Comparison of ENCODE assay signal across 11 cellular contexts in the genomic region with DNA sequence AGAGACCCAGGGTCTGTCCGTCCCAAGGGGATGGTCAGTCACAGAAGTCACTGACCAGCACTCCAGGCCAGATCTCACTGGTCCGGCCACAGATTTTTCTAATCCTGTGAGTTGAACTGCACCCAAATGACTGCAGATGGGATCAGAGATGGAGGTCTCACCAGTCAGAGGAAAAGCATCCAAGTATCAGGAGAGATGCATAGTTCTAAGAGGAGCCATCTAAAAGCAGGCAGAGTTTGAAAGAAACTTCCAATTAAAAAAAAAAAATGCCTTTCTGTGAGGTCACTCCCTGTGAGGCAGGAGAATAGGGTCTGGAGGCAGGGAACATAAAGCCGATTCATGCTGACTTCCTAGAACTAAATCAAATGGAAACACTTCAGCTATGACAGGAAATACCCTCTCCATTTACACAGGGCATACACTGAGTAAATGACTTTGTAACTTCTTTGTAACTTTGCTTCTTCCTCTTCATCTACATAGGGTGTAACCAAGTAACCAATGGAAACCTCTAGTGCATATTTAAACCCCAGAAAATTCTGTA.
DNase-seq lines count a peak whose midpoint lies in the region; ATAC-seq and TF ChIP-seq lines count a peak whose summit lies in the region.
"Had no signal": no experiment of that assay in that cellular context is flagged by ENCODE, and none has a peak within 500 bp of the region (broad histone marks: within the 10 kb centered on the region; RNA-seq: fewer than 3 reads in every experiment).

No MANE protein-coding gene starts in this region.

- H2BK12ac ChIP-seq in H9 (ENCODE audit: insufficient read length, low read depth, low read length), result no peak overlapping the region

- no peak overlapping the region for H2BK5ac ChIP-seq in H9 (ENCODE audit: insufficient read length, low read length)

- H4K8ac ChIP-seq in H9 (replicated peaks; ENCODE audit: insufficient read length, low read depth, low read length), result no peak overlapping the region

- H3K4me1 ChIP-seq in H9 (ENCODE audit: insufficient read depth, low read length) (peaks cover 4% of the 10 kb centered on the region; the same call in 1 of the 2 replicates), adrenal gland (replicated peaks in 1 of 2) (peaks cover 45 to 47% of the 10 kb centered on the region in 2 donors), hepatocyte (ENCODE audit: insufficient read depth) (peaks cover 42% of the 10 kb centered on the region)

- H3K79me1 ChIP-seq in H9 (ENCODE audit: insufficient read depth, low read depth, low read length, poor library complexity, severe bottlenecking), result no peaks in the 10 kb centered on the region

- H4K91ac ChIP-seq in H9 (ENCODE audit: insufficient read length, low read depth, low read length), result no peak overlapping the region

- WGBS in H9 (ENCODE audit: extremely low coverage, insufficient read length, low lambda C conversion rate), result no CpG with 5 or more reads among the region's 3 CpGs
- 49 to 62% (median 57%) methylated on average over 3 of the region's 3 CpGs for WGBS in adrenal gland, 4 donors
- 82% methylated on average over 3 of the region's 3 CpGs for WGBS in hepatocyte (ENCODE audit: low lambda C conversion rate, missing lambda C conversion rate)

- no peak overlapping the region for H3K4me3 ChIP-seq in adrenal gland
- no peak overlapping the region for H3K4me3 ChIP-seq in hepatocyte
- H3K4me3 ChIP-seq: stomach had no signal

- peaks cover 0 to 41% (median 24%) of the 10 kb centered on the region in 3 experiments; a peak in 5 of 7 replicates for H3K36me3 Mint-ChIP-seq in H9 (ENCODE audit: insufficient read depth in 1 of 3, low read depth in 3 of 3)
- no peaks in the 10 kb centered on the region for H3K36me3 Mint-ChIP-seq in activated T-helper 2 cell treated with anti-CD3 and anti-CD28 coated beads, Interferon-gamma antibody, Interleukin-2, Interleukin-4, amounts not matched to agents 10 μg/mL and 5 μg/mL and 100 μg/mL, durations not matched to agents 14 hours and 24 hours and 36 hours (ENCODE audit: low read depth)
- H3K36me3 Mint-ChIP-seq: activated naive CD4-positive, alpha-beta T cell treated with anti-CD3 and anti-CD28 coated beads, Interleukin-2, amount 10 ng/mL, durations not matched to agents 7 days and 5 days; CD4-positive, CD25-positive, alpha-beta regulatory T cell had no signal

- no peaks in the 10 kb centered on the region for H3K79me2 ChIP-seq in H9 (ENCODE audit: insufficient read depth, low read length)
- peaks cover 7% of the 10 kb centered on the region for H3K79me2 ChIP-seq in hepatocyte

- H2BK120ac ChIP-seq in H9 (ENCODE audit: low read depth, low read length, poor library complexity, severe bottlenecking), result no peak overlapping the region

- H3K27ac Mint-ChIP-seq in H9, result peak overlapping the region; percentile 9 to 87 (median 29); a peak in 4 of 7 replicates
- no peak overlapping the region for H3K27ac Mint-ChIP-seq in stimulated activated naive CD8-positive, alpha-beta T cell treated with anti-CD3 and anti-CD28 coated beads, Interleukin-15, amount 100 ng/mL, for 72 hours
- H3K27ac Mint-ChIP-seq in activated T-helper 2 cell treated with anti-CD3 and anti-CD28 coated beads, Interferon-gamma antibody, Interleukin-2, Interleukin-4, amounts not matched to agents 10 μg/mL and 5 μg/mL and 100 μg/mL, durations not matched to agents 14 hours and 24 hours and 36 hours, result no peak overlapping the region
- H3K27ac Mint-ChIP-seq: activated naive CD4-positive, alpha-beta T cell treated with anti-CD3 and anti-CD28 coated beads, Interleukin-2, amount 10 ng/mL, durations not matched to agents 7 days and 5 days; CD4-positive, CD25-positive, alpha-beta regulatory T cell had no signal

- no peaks in the 10 kb centered on the region for H3K9me3 ChIP-seq in H9 (ENCODE audit: control insufficient read depth, low read depth, low read length)
- H3K9me3 ChIP-seq in adrenal gland (replicated peaks in 1 of 3), result no peaks in the 10 kb centered on the region
- no peaks in the 10 kb centered on the region for H3K9me3 ChIP-seq in hepatocyte (ENCODE audit: low read depth)
- H3K9me3 ChIP-seq: stomach had no signal

- H3K9me2 ChIP-seq in hepatocyte (replicated peaks; ENCODE audit: insufficient read depth), result no peaks in the 10 kb centered on the region

- no peak overlapping the region for H3K4ac ChIP-seq in H9 (ENCODE audit: low read depth, low read length)

- H3K9me3 Mint-ChIP-seq in H9, result peaks cover 0 to 2% of the 10 kb centered on the region in 2 experiments; a peak in 2 of 5 replicates
- H3K9me3 Mint-ChIP-seq in stimulated activated naive CD8-positive, alpha-beta T cell treated with anti-CD3 and anti-CD28 coated beads, Interleukin-15, amount 100 ng/mL, for 72 hours, result no peaks in the 10 kb centered on the region
- no peaks in the 10 kb centered on the region for H3K9me3 Mint-ChIP-seq in activated T-helper 2 cell treated with anti-CD3 and anti-CD28 coated beads, Interferon-gamma antibody, Interleukin-2, Interleukin-4, amounts not matched to agents 10 μg/mL and 5 μg/mL and 100 μg/mL, durations not matched to agents 14 hours and 24 hours and 36 hours
- H3K9me3 Mint-ChIP-seq: activated naive CD4-positive, alpha-beta T cell treated with anti-CD3 and anti-CD28 coated beads, Interleukin-2, amount 10 ng/mL, durations not matched to agents 7 days and 5 days had no signal

- H3K14ac ChIP-seq in H9 (ENCODE audit: insufficient read depth, low read length), result no peak overlapping the region

- H3K18ac ChIP-seq in H9 (ENCODE audit: insufficient read length, low read depth, low read length), result no peak overlapping the region

- ATAC-seq in stimulated activated naive CD8-positive, alpha-beta T cell treated with anti-CD3 and anti-CD28 coated beads, Interleukin-15, amount 100 ng/mL, for 72 hours, result no peak
- ATAC-seq in GM21423 (IDR thresholded peaks at IDR 0.05; ENCODE audit: unreplicated experiment), result no peak

- TF ChIP-seq CTCF in H9 (conservative IDR thresholded peaks at IDR 0.05) (no peak), adrenal gland (IDR thresholded peaks at IDR 0.05) (no peak), hepatocyte (IDR thresholded peaks at IDR 0.05; ENCODE audit: poor library complexity) (no peak)

- H3K4me2 ChIP-seq in H9 (ENCODE audit: insufficient read depth, insufficient read length, low read length), result peak overlapping the region; percentile 71
- peak overlapping the region; percentile 72 for H3K4me2 ChIP-seq in hepatocyte

- no peaks in the 10 kb centered on the region for H3K36me3 ChIP-seq in adrenal gland (replicated peaks in 1 of 2)
- H3K36me3 ChIP-seq in hepatocyte (replicated peaks; ENCODE audit: insufficient read depth, low read depth), result no peaks in the 10 kb centered on the region
- H3K36me3 ChIP-seq: stomach had no signal

- H2BK20ac ChIP-seq in H9 (ENCODE audit: low read depth, low read length, poor library complexity, severe bottlenecking), result peak overlapping the region; percentile 45

- H4K5ac ChIP-seq in H9 (ENCODE audit: insufficient read length, low read depth, low read length), result no peak overlapping the region

- peak overlapping the region; percentile 82 to 87; a peak in 4 of 5 replicates for H3K4me3 Mint-ChIP-seq in H9
- no peak overlapping the region for H3K4me3 Mint-ChIP-seq in stimulated activated naive CD8-positive, alpha-beta T cell treated with anti-CD3 and anti-CD28 coated beads, Interleukin-15, amount 100 ng/mL, for 72 hours
- no peak overlapping the region for H3K4me3 Mint-ChIP-seq in activated T-helper 2 cell treated with anti-CD3 and anti-CD28 coated beads, Interferon-gamma antibody, Interleukin-2, Interleukin-4, amounts not matched to agents 10 μg/mL and 5 μg/mL and 100 μg/mL, durations not matched to agents 14 hours and 24 hours and 36 hours (ENCODE audit: low read depth)
- H3K4me3 Mint-ChIP-seq: activated naive CD4-positive, alpha-beta T cell treated with anti-CD3 and anti-CD28 coated beads, Interleukin-2, amount 10 ng/mL, durations not matched to agents 7 days and 5 days; CD4-positive, CD25-positive, alpha-beta regulatory T cell had no signal

- no peak overlapping the region for H3K27ac ChIP-seq in H9 (ENCODE audit: insufficient read length, low read depth, low read length)
- H3K27ac ChIP-seq in adrenal gland, result peak overlapping the region in 4 of 5 donors; percentile 63 to 87 (median 80)
- peak overlapping the region; percentile 63 for H3K27ac ChIP-seq in hepatocyte

- H3K4me1 Mint-ChIP-seq in H9, result peaks cover 38 to 47% of the 10 kb centered on the region in 2 experiments
- H3K4me1 Mint-ChIP-seq in stimulated activated naive CD8-positive, alpha-beta T cell treated with anti-CD3 and anti-CD28 coated beads, Interleukin-15, amount 100 ng/mL, for 72 hours, result no peaks in the 10 kb centered on the region
- no peaks in the 10 kb centered on the region for H3K4me1 Mint-ChIP-seq in activated T-helper 2 cell treated with anti-CD3 and anti-CD28 coated beads, Interferon-gamma antibody, Interleukin-2, Interleukin-4, amounts not matched to agents 10 μg/mL and 5 μg/mL and 100 μg/mL, durations not matched to agents 14 hours and 24 hours and 36 hours (ENCODE audit: low read depth)
- H3K4me1 Mint-ChIP-seq: activated naive CD4-positive, alpha-beta T cell treated with anti-CD3 and anti-CD28 coated beads, Interleukin-2, amount 10 ng/mL, durations not matched to agents 7 days and 5 days; CD4-positive, CD25-positive, alpha-beta regulatory T cell had no signal

- DNase-seq in A172 (ENCODE audit: low spot score) (peak; percentile 86), H9 (no peak), adrenal gland (no peak), hepatocyte (ENCODE audit: low spot score) (no peak), erythroblast (lab: John Stamatoyannopoulos, UW) (no peak)
- DNase-seq in stimulated activated naive CD8-positive, alpha-beta T cell treated with anti-CD3 and anti-CD28 coated beads, Interleukin-15, amount 100 ng/mL, for 72 hours, result no peak
- DNase-seq in activated T-helper 2 cell treated with anti-CD3 and anti-CD28 coated beads, Interferon-gamma antibody, Interleukin-2, Interleukin-4, amounts not matched to agents 10 μg/mL and 5 μg/mL and 100 μg/mL, durations not matched to agents 14 hours and 24 hours and 36 hours (ENCODE audit: low spot score), result no peak
- DNase-seq: activated naive CD4-positive, alpha-beta T cell treated with anti-CD3 and anti-CD28 coated beads, Interleukin-2, amount 10 ng/mL, durations not matched to agents 7 days and 5 days; CD4-positive, CD25-positive, alpha-beta regulatory T cell; stomach had no signal

- no peaks in the 10 kb centered on the region; the same call in 1 of the 2 replicates for H3K27me3 Mint-ChIP-seq in H9 (ENCODE audit: low read depth)
- H3K27me3 Mint-ChIP-seq in stimulated activated naive CD8-positive, alpha-beta T cell treated with anti-CD3 and anti-CD28 coated beads, Interleukin-15, amount 100 ng/mL, for 72 hours, result no peaks in the 10 kb centered on the region
- no peaks in the 10 kb centered on the region for H3K27me3 Mint-ChIP-seq in activated T-helper 2 cell treated with anti-CD3 and anti-CD28 coated beads, Interferon-gamma antibody, Interleukin-2, Interleukin-4, amounts not matched to agents 10 μg/mL and 5 μg/mL and 100 μg/mL, durations not matched to agents 14 hours and 24 hours and 36 hours (ENCODE audit: low read depth)
- H3K27me3 Mint-ChIP-seq: activated naive CD4-positive, alpha-beta T cell treated with anti-CD3 and anti-CD28 coated beads, Interleukin-2, amount 10 ng/mL, durations not matched to agents 7 days and 5 days; CD4-positive, CD25-positive, alpha-beta regulatory T cell had no signal

- H2AFZ ChIP-seq in H9 (ENCODE audit: low read length), result no peak overlapping the region
- no peak overlapping the region for H2AFZ ChIP-seq in hepatocyte

- H3K23me2 ChIP-seq in H9 (ENCODE audit: insufficient read length, low read depth, low read length, poor library complexity, severe bottlenecking), result no peaks in the 10 kb centered on the region

- intact Hi-C loops in adrenal gland (cut with DNase I), result no loop called here
- intact Hi-C loops in activated T-helper 2 cell treated with anti-CD3 and anti-CD28 coated beads, Interferon-gamma antibody, Interleukin-2, Interleukin-4, amounts not matched to agents 10 μg/mL and 5 μg/mL and 100 μg/mL, durations not matched to agents 14 hours and 24 hours and 36 hours (cut with micrococcal nuclease), result no loop called here

- no peak for TF ChIP-seq POLR2A in adrenal gland (IDR thresholded peaks at IDR 0.05)
- TF ChIP-seq POLR2A in erythroblast (IDR thresholded peaks at IDR 0.05; ENCODE audit: low read length), result no peak

- no peak overlapping the region for H3K23ac ChIP-seq in H9 (ENCODE audit: insufficient read length, low read depth, low read length)

- no peak overlapping the region for H2AK5ac ChIP-seq in H9 (ENCODE audit: insufficient read length, low read length)

- no peaks in the 10 kb centered on the region for H3K27me3 ChIP-seq in H9 (ENCODE audit: insufficient read depth, low read length)
- H3K27me3 ChIP-seq in adrenal gland, result no peaks in the 10 kb centered on the region
- H3K27me3 ChIP-seq in hepatocyte, result no peaks in the 10 kb centered on the region
- H3K27me3 ChIP-seq: stomach had no signal

- H3K9ac ChIP-seq in H9 (ENCODE audit: extremely low read depth, insufficient read length, low read length), result no peak overlapping the region

- H4K20me1 ChIP-seq in H9 (ENCODE audit: control insufficient read depth, insufficient read depth, insufficient read length) (no peaks in the 10 kb centered on the region), hepatocyte (ENCODE audit: insufficient read depth, poor library complexity, severe bottlenecking) (no peaks in the 10 kb centered on the region)

- H2BK15ac ChIP-seq in H9 (ENCODE audit: low read depth, low read length), result no peak overlapping the region

- H3T11ph ChIP-seq in H9 (ENCODE audit: low read length), result no peak overlapping the region

- no peak overlapping the region for H3K56ac ChIP-seq in H9 (ENCODE audit: insufficient read length, low read depth, low read length)

Comparison
In these comparisons a context has a peak if more than half of its experiments do, and no peak if none do; other contexts are left out.
1. H3K27ac Mint-ChIP-seq: peak in H9 (3 of 3); none in stimulated activated naive CD8-positive, alpha-beta T cell treated with anti-CD3 and anti-CD28 coated beads, Interleukin-15, amount 100 ng/mL, for 72 hours (0 of 2) and activated T-helper 2 cell treated with anti-CD3 and anti-CD28 coated beads, Interferon-gamma antibody, Interleukin-2, Interleukin-4, amounts not matched to agents 10 μg/mL and 5 μg/mL and 100 μg/mL, durations not matched to agents 14 hours and 24 hours and 36 hours (single experiment).
2. H3K4me3 Mint-ChIP-seq: peak in H9 (2 of 2); none in stimulated activated naive CD8-positive, alpha-beta T cell treated with anti-CD3 and anti-CD28 coated beads, Interleukin-15, amount 100 ng/mL, for 72 hours (0 of 2) and activated T-helper 2 cell treated with anti-CD3 and anti-CD28 coated beads, Interferon-gamma antibody, Interleukin-2, Interleukin-4, amounts not matched to agents 10 μg/mL and 5 μg/mL and 100 μg/mL, durations not matched to agents 14 hours and 24 hours and 36 hours (single experiment).